In genomic region chr6:158086054-158086705, GRCh38 we compare ENCODE assay signal across 8 cellular contexts.
DNase-seq lines count a peak whose midpoint lies in the region; ATAC-seq and TF ChIP-seq lines count a peak whose summit lies in the region.

No MANE protein-coding gene starts in this region.

- no peak overlapping the region for H4K8ac ChIP-seq in H9 (replicated peaks; ENCODE audit: insufficient read length, low read depth, low read length)

- H3K27ac ChIP-seq in osteoblast (ENCODE audit: low read depth, low read length) (peak overlapping the region; percentile 66), H9 (ENCODE audit: insufficient read length, low read depth, low read length) (no peak overlapping the region)
- no peak overlapping the region for H3K27ac ChIP-seq in CD8-positive, alpha-beta T cell (ENCODE audit: low read depth, low read length)

- no peak overlapping the region for H2AK5ac ChIP-seq in H9 (ENCODE audit: insufficient read length, low read length)

- H3K23me2 ChIP-seq in H9 (ENCODE audit: insufficient read length, low read depth, low read length, poor library complexity, severe bottlenecking): no peaks in the 10 kb centered on the region

- H4K20me1 ChIP-seq in osteoblast (ENCODE audit: insufficient read depth, low read length) (no peaks in the 10 kb centered on the region), H9 (ENCODE audit: control insufficient read depth, insufficient read depth, insufficient read length) (no peaks in the 10 kb centered on the region)

- no peak overlapping the region for H3K4me3 Mint-ChIP-seq in activated CD8-positive, alpha-beta T cell treated with anti-CD3 and anti-CD28 coated beads for 36 hours
- H3K4me3 Mint-ChIP-seq in CD8-positive, alpha-beta T cell: no peak overlapping the region
- H3K4me3 Mint-ChIP-seq in H9: no peak overlapping the region

- intact Hi-C loops in activated CD8-positive, alpha-beta T cell treated with anti-CD3 and anti-CD28 coated beads for 36 hours (cut with micrococcal nuclease): no loop called here
- intact Hi-C loops in CD8-positive, alpha-beta T cell (cut with DNase I, micrococcal nuclease): no loop called here

- no peaks in the 10 kb centered on the region for H3K27me3 Mint-ChIP-seq in activated CD8-positive, alpha-beta T cell treated with anti-CD3 and anti-CD28 coated beads for 36 hours
- H3K27me3 Mint-ChIP-seq in CD8-positive, alpha-beta T cell (ENCODE audit: low read depth): no peaks in the 10 kb centered on the region
- no peaks in the 10 kb centered on the region; the same call in 1 of the 2 replicates for H3K27me3 Mint-ChIP-seq in H9 (ENCODE audit: low read depth)

- H3K79me2 ChIP-seq in osteoblast (ENCODE audit: insufficient read depth, low read length) (peaks cover 16% of the 10 kb centered on the region), H9 (ENCODE audit: insufficient read depth, low read length) (no peaks in the 10 kb centered on the region)

- no peak overlapping the region for H3K4me3 ChIP-seq in osteoblast (ENCODE audit: insufficient read depth, low read length)
- no peak overlapping the region for H3K4me3 ChIP-seq in CD8-positive, alpha-beta T cell (ENCODE audit: low read depth, low read length)

- H3K36me3 ChIP-seq in osteoblast (ENCODE audit: insufficient read depth, low read length): peaks cover 88% of the 10 kb centered on the region
- peaks cover 31% of the 10 kb centered on the region for H3K36me3 ChIP-seq in CD8-positive, alpha-beta T cell (ENCODE audit: insufficient read depth, low read length)

- H3K27me3 ChIP-seq in osteoblast (ENCODE audit: insufficient read depth, low read length) (no peaks in the 10 kb centered on the region), H9 (ENCODE audit: insufficient read depth, low read length) (no peaks in the 10 kb centered on the region)
- H3K27me3 ChIP-seq in CD8-positive, alpha-beta T cell (ENCODE audit: insufficient read depth, low read length): no peaks in the 10 kb centered on the region

- H3K9me3 Mint-ChIP-seq in activated CD8-positive, alpha-beta T cell treated with anti-CD3 and anti-CD28 coated beads for 36 hours: no peaks in the 10 kb centered on the region
- H3K9me3 Mint-ChIP-seq in CD8-positive, alpha-beta T cell: no peaks in the 10 kb centered on the region
- no peaks in the 10 kb centered on the region for H3K9me3 Mint-ChIP-seq in H9

- DNase-seq in activated CD8-positive, alpha-beta T cell treated with anti-CD3 and anti-CD28 coated beads for 36 hours: no peak
- DNase-seq in osteoblast (ENCODE audit: insufficient read length, low spot score, missing footprints): peak; percentile 80
- no peak for DNase-seq in CD8-positive, alpha-beta T cell
- DNase-seq in NCI-H526 (lab: John Stamatoyannopoulos, UW): no peak
- DNase-seq in mucosa of gallbladder (ENCODE audit: low spot score): no peak
- no peak for DNase-seq in H9

- CTCF ChIA-PET in activated CD8-positive, alpha-beta T cell treated with anti-CD3 and anti-CD28 coated beads for 36 hours (lab: Charles Lee): interaction anchor here (0.7 to 0.9 kb wide), 2 partner anchors 12 to 58 kb away, joined by 3 to 4 read pairs; no protein-coding TSS in a partner anchor
- CTCF ChIA-PET in CD8-positive, alpha-beta T cell (lab: Charles Lee): interaction anchor here (1.3 to 1.9 kb wide), 2 partner anchors 14 to 15 kb away, joined by 3 to 9 read pairs; no protein-coding TSS in a partner anchor

- no peak overlapping the region for H3K18ac ChIP-seq in H9 (ENCODE audit: insufficient read length, low read depth, low read length)

- no peak overlapping the region for H3T11ph ChIP-seq in H9 (ENCODE audit: low read length)

- H3K14ac ChIP-seq in H9 (ENCODE audit: insufficient read depth, low read length): no peak overlapping the region

- no peak overlapping the region for H2BK15ac ChIP-seq in H9 (ENCODE audit: low read depth, low read length)

- H2BK5ac ChIP-seq in H9 (ENCODE audit: insufficient read length, low read length): no peak overlapping the region

- H2BK120ac ChIP-seq in H9 (ENCODE audit: low read depth, low read length, poor library complexity, severe bottlenecking): no peak overlapping the region

- no peaks in the 10 kb centered on the region for H3K79me1 ChIP-seq in H9 (ENCODE audit: insufficient read depth, low read depth, low read length, poor library complexity, severe bottlenecking)

- no peak overlapping the region for H3K23ac ChIP-seq in H9 (ENCODE audit: insufficient read length, low read depth, low read length)

- H3K36me3 Mint-ChIP-seq in activated CD8-positive, alpha-beta T cell treated with anti-CD3 and anti-CD28 coated beads for 36 hours (ENCODE audit: low read depth): peaks cover 33% of the 10 kb centered on the region
- H3K36me3 Mint-ChIP-seq in CD8-positive, alpha-beta T cell: peaks cover 79% of the 10 kb centered on the region
- peaks cover 11 to 69% (median 15%) of the 10 kb centered on the region in 3 experiments; a peak in 6 of 7 replicates for H3K36me3 Mint-ChIP-seq in H9 (ENCODE audit: insufficient read depth in 1 of 3, low read depth in 3 of 3)

- H2BK12ac ChIP-seq in H9 (ENCODE audit: insufficient read length, low read depth, low read length): no peak overlapping the region

- no peaks in the 10 kb centered on the region for H3K4me1 Mint-ChIP-seq in activated CD8-positive, alpha-beta T cell treated with anti-CD3 and anti-CD28 coated beads for 36 hours (ENCODE audit: low read depth)
- H3K4me1 Mint-ChIP-seq in CD8-positive, alpha-beta T cell (ENCODE audit: low read depth): no peaks in the 10 kb centered on the region
- H3K4me1 Mint-ChIP-seq in H9: no peaks in the 10 kb centered on the region

- no peak overlapping the region for H4K5ac ChIP-seq in H9 (ENCODE audit: insufficient read length, low read depth, low read length)

- no peak overlapping the region for H3K56ac ChIP-seq in H9 (ENCODE audit: insufficient read length, low read depth, low read length)

- no CpG with 5 or more reads among the region's 6 CpGs for WGBS in H9 (ENCODE audit: extremely low coverage, insufficient read length, low lambda C conversion rate)

- TF ChIP-seq CTCF in activated CD8-positive, alpha-beta T cell treated with anti-CD3 and anti-CD28 coated beads for 36 hours (IDR thresholded peaks at IDR 0.05): no peak
- TF ChIP-seq CTCF in osteoblast (IDR thresholded peaks at IDR 0.05; ENCODE audit: extremely low read depth, low read depth, low read length) (no peak), H9 (conservative IDR thresholded peaks at IDR 0.05) (no peak)
- no peak for TF ChIP-seq CTCF in CD8-positive, alpha-beta T cell (IDR thresholded peaks at IDR 0.05)

- POLR2A ChIA-PET in activated CD8-positive, alpha-beta T cell treated with anti-CD3 and anti-CD28 coated beads for 36 hours (lab: Charles Lee): no interaction called here
- POLR2A ChIA-PET in CD8-positive, alpha-beta T cell (lab: Charles Lee): no interaction called here

- H4K91ac ChIP-seq in H9 (ENCODE audit: insufficient read length, low read depth, low read length): no peak overlapping the region

- H3K4me1 ChIP-seq in osteoblast (ENCODE audit: insufficient read depth, low read length) (peaks cover 27% of the 10 kb centered on the region), H9 (ENCODE audit: insufficient read depth, low read length) (no peaks in the 10 kb centered on the region)
- H3K4me1 ChIP-seq in CD8-positive, alpha-beta T cell (ENCODE audit: insufficient read depth, low read length): no peaks in the 10 kb centered on the region

- H3K4me2 ChIP-seq in osteoblast (ENCODE audit: insufficient read depth, low read length) (no peak overlapping the region), H9 (ENCODE audit: insufficient read depth, insufficient read length, low read length) (no peak overlapping the region)

- no peak overlapping the region for H2AFZ ChIP-seq in osteoblast (ENCODE audit: low read length)
- H2AFZ ChIP-seq in H9 (ENCODE audit: low read length): no peak overlapping the region

- no peak overlapping the region for H3K4ac ChIP-seq in H9 (ENCODE audit: low read depth, low read length)

- no peak overlapping the region for H2BK20ac ChIP-seq in H9 (ENCODE audit: low read depth, low read length, poor library complexity, severe bottlenecking)

- no peaks in the 10 kb centered on the region for H3K9me3 ChIP-seq in osteoblast (ENCODE audit: low read depth, low read length)
- H3K9me3 ChIP-seq in CD8-positive, alpha-beta T cell (ENCODE audit: low read length): no peaks in the 10 kb centered on the region
- H3K9me3 ChIP-seq in H9 (ENCODE audit: control insufficient read depth, low read depth, low read length): no peaks in the 10 kb centered on the region

- H3K27ac Mint-ChIP-seq in activated CD8-positive, alpha-beta T cell treated with anti-CD3 and anti-CD28 coated beads for 36 hours: no peak overlapping the region
- H3K27ac Mint-ChIP-seq in CD8-positive, alpha-beta T cell: no peak overlapping the region
- H3K27ac Mint-ChIP-seq in H9: peak overlapping the region in 1 of 3 experiments; percentile 39; a peak in 1 of 7 replicates

- H3K9ac ChIP-seq in H9 (ENCODE audit: extremely low read depth, insufficient read length, low read length): no peak overlapping the region

- peak; percentile 89 for ATAC-seq in GM18502 (IDR thresholded peaks at IDR 0.05; ENCODE audit: poor library complexity, unreplicated experiment)
- ATAC-seq in HG03066 (IDR thresholded peaks at IDR 0.05; ENCODE audit: low read depth, unreplicated experiment): peak; percentile 68
- ATAC-seq in activated CD8-positive, alpha-beta T cell treated with anti-CD3 and anti-CD28 coated beads for 36 hours: peak; percentile 34
- no peak for ATAC-seq in CD8-positive, alpha-beta T cell
